In the genomic region with DNA sequence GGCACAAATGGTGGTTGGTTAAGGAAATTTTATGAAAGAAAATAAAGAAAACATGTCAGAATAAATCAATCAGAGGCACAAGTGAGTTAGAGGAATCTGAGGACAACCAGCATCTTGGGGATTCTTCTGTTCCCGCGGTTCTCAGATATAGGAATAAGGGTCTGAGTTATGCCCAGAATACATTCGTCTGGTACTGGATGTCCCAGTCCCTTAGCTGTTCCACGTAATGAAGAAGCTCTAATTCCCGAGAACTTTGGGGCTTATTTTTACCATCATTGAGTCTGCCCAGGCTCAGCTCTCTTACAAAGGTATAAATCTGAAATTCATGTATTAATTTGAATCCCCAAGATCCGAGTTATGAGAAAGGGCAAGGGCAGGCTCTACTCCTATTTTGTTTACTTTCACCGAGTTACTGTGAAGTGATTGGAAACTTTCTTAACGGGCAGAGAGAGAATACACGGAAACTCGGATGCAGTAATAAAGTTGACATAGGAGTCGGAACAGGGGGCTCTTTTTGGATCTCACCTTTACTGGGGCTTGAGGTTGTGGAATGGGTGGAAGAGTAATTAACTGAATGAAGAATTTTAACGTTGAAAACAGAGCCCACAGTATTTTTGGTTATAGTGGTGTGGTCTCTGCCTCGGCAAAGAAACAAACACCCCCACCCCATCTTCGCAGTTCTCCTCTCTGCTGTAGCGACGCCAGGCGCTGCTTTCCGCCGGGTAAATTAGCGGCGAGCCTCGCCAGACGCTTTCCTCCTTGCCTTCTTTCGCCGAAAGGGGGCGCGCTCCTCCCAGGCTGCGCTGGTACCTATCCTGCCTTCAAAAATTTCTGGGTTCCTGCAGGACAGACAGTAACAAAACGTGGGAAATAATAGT, we compare ENCODE assay signal across 9 cellular contexts. TPM values are rescaled to one million over a fixed set of nuclear protein-coding genes. Genes with fewer than 3 reads are reported as not detected.
DNase-seq lines count a peak whose midpoint lies in the region; ATAC-seq and TF ChIP-seq lines count a peak whose summit lies in the region.
"Had no signal": no experiment of that assay in that cellular context is flagged by ENCODE, and none has a peak within 500 bp of the region (broad histone marks: within the 10 kb centered on the region; RNA-seq: fewer than 3 reads in every experiment).

No MANE protein-coding gene starts in this region.

- TF ChIP-seq CTCF in body of pancreas (IDR thresholded peaks at IDR 0.05) (peak in 6 of 7 experiments; percentile 26 to 47 (median 32)), testis (IDR thresholded peaks at IDR 0.05) (peak in 2 of 3 experiments; percentile 52 to 69)

- peak; percentile 68 for DNase-seq in activated CD4-positive, alpha-beta T cell treated with anti-CD3 and anti-CD28 coated beads for 48 hours
- DNase-seq in activated CD4-positive, alpha-beta T cell treated with anti-CD3 and anti-CD28 coated beads, Interleukin-2, amount 50 U/mL, for 1 hour: no peak
- DNase-seq in body of pancreas: peak in 2 of 4 donors; percentile 21 to 22
- peak; percentile 76 for DNase-seq in left kidney (ENCODE audit: low read depth, low spot score)
- DNase-seq in testis: peak; percentile 70
- DNase-seq in KG1 (lab: John Stamatoyannopoulos, UW): no peak
- DNase-seq: activated CD4-positive, CD25-positive, alpha-beta regulatory T cell treated with anti-CD3 and anti-CD28 coated beads, Interleukin-2, amount 50 U/mL, for 72 hours had no signal

- TF ChIP-seq POLR2A in body of pancreas (IDR thresholded peaks at IDR 0.05) (no peak), testis (IDR thresholded peaks at IDR 0.05) (no peak)

- intact Hi-C loops in body of pancreas (cut with DNase I) (no loop called here), testis (cut with DNase I; ENCODE audit: low total_unique reads) (no loop called here)

- ATAC-seq in body of pancreas (no peak), HG03432 (IDR thresholded peaks at IDR 0.05; ENCODE audit: unreplicated experiment) (no peak), GM18861 (IDR thresholded peaks at IDR 0.05; ENCODE audit: unreplicated experiment) (no peak)

- H3K36me3 ChIP-seq in body of pancreas (replicated peaks in 1 of 2; ENCODE audit: insufficient read depth in 1 of 2, low read depth in 2 of 2): no peaks in the 10 kb centered on the region
- H3K36me3 ChIP-seq in testis (ENCODE audit: low read depth, missing control alignments): no peaks in the 10 kb centered on the region

- no peaks in the 10 kb centered on the region for H3K9me3 ChIP-seq in body of pancreas
- no peaks in the 10 kb centered on the region for H3K9me3 ChIP-seq in testis

- H3K27ac ChIP-seq in body of pancreas (no peak overlapping the region), testis (peak overlapping the region in 1 of 2 donors; percentile 24)

- H3K27me3 ChIP-seq in body of pancreas (peaks cover 0 to 35% of the 10 kb centered on the region in 2 donors), testis (no peaks in the 10 kb centered on the region)

- WGBS in body of pancreas, 2 donors: 10 to 13% methylated on average over 29 of the region's 29 CpGs
- 28 to 34% methylated on average over 29 of the region's 29 CpGs for WGBS in testis, 2 donors

- no peaks in the 10 kb centered on the region for H3K4me1 ChIP-seq in body of pancreas
- H3K4me1 ChIP-seq in testis: peaks cover 20% of the 10 kb centered on the region

- no peak overlapping the region for H3K4me3 ChIP-seq in body of pancreas
- no peak overlapping the region for H3K4me3 ChIP-seq in testis

RNA-seq across cellular contexts. Expression of gene PRRX1, which starts 7.1 kb away (rescaled TPM):
- total RNA-seq in body of pancreas: 1 to 10 TPM; 5.3 to 8.0 TPM
- total RNA-seq in testis: 10 to 100 TPM; 26.3 to 28.5 TPM
- polyA plus RNA-seq in testis (ENCODE audit: insufficient read depth, low read depth, low replicate concordance): 74.8 TPM

Comparison
In these comparisons a context has a peak if more than half of its experiments do, and no peak if none do; other contexts are left out.
1. DNase-seq: peak in activated CD4-positive, alpha-beta T cell treated with anti-CD3 and anti-CD28 coated beads for 48 hours (single experiment), left kidney (single experiment) and testis (single experiment); none in activated CD4-positive, alpha-beta T cell treated with anti-CD3 and anti-CD28 coated beads, Interleukin-2, amount 50 U/mL, for 1 hour (single experiment) and KG1 (single experiment).